ENCODE assay signal across 2 cellular contexts in the genomic region with DNA sequence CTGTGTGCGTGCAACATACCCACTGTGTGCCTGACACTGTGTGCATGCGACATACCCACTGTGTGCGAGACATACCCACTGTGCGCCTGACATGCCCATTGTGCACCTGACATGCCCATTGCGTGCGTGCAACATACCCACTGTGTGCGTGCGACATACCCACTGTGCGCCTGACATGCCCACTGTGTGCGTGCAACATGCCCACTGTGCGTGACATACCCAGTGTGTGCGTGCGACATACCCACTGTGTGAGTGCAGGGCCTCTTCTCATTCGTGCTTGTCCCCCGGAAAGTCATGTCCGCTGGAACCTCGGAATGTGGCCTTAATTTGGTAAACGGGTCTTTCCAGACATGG.
TF ChIP-seq lines count a peak whose summit lies in the region.

No MANE protein-coding gene starts in this region.

TF ChIP-seq in IMR-90, 13 proteins besides CTCF, POLR2A, EP300 and RAD21 (continued from another document):
- no peak for TF ChIP-seq RFX5 (IDR thresholded peaks at IDR 0.05; ENCODE audit: low read depth, low read length)
- no peak for TF ChIP-seq SMC3 (IDR thresholded peaks at IDR 0.05; ENCODE audit: low read depth, low read length)

TF ChIP-seq in PFSK-1, 5 proteins besides CTCF, POLR2A, EP300 and RAD21 (continued from another document):
- peak; percentile 11 for TF ChIP-seq FOXP2 (optimal IDR thresholded peaks at IDR 0.05; ENCODE audit: borderline replicate concordance, extremely low read depth, extremely low read length, insufficient read depth)
